In genomic region chr15:36498401-36498800, GRCh38 we compare ENCODE assay signal across 15 cellular contexts.
"Had no signal": no experiment of that assay in that cellular context is flagged by ENCODE, and none has a peak within 500 bp of the region (broad histone marks: within the 10 kb centered on the region; RNA-seq: fewer than 3 reads in every experiment).

No MANE protein-coding gene starts in this region.

- H3K4me1 ChIP-seq: psoas muscle had no signal

- DNase-seq: activated CD4-positive, alpha-beta T cell treated with anti-CD3 and anti-CD28 coated beads, Interleukin-2, amount 50 U/mL, for 48 hours; activated naive CD4-positive, alpha-beta T cell treated with anti-CD3 and anti-CD28 coated beads, Interleukin-2, amount 50 U/mL, for 16 hours; activated T-cell treated with anti-CD3 and anti-CD28 coated beads, Interleukin-2, amount 50 U/mL, for 1 hour; amniotic stem cell; brain microvascular endothelial cell; endodermal cell; left ventricle myocardium inferior; mucosa of descending colon; naive thymus-derived CD8-positive, alpha-beta T cell; occipital lobe; psoas muscle; right lobe of liver; stimulated activated CD4-positive, alpha-beta T cell treated with anti-CD3 and anti-CD28 coated beads, Interleukin-1b, Interleukin-23, amount 100 ng/mL, for 48 hours had no signal

- H3K27me3 ChIP-seq: brain microvascular endothelial cell, right lobe of liver had no signal

- H3K27ac ChIP-seq: brain microvascular endothelial cell, left ventricle myocardium inferior, psoas muscle, right lobe of liver had no signal

- H3K27me3 Mint-ChIP-seq: dendritic cell treated with granulocyte-macrophage colony-stimulating factor and Interleukin-4, amounts not matched to agents 40 ng/mL and 50 ng/mL, for 4 days had no signal

- H3K4me1 Mint-ChIP-seq: naive thymus-derived CD8-positive, alpha-beta T cell had no signal

- H3K36me3 Mint-ChIP-seq: naive thymus-derived CD8-positive, alpha-beta T cell had no signal

- H3K9me3 Mint-ChIP-seq: dendritic cell treated with granulocyte-macrophage colony-stimulating factor and Interleukin-4, amounts not matched to agents 40 ng/mL and 50 ng/mL, for 4 days; endodermal cell; naive thymus-derived CD8-positive, alpha-beta T cell had no signal

- H3K9me3 ChIP-seq: left ventricle myocardium inferior, mucosa of descending colon, psoas muscle, right lobe of liver had no signal

- H3K36me3 ChIP-seq: brain microvascular endothelial cell, left ventricle myocardium inferior, right lobe of liver had no signal

- H3K4me3 ChIP-seq: left ventricle myocardium inferior, mucosa of descending colon, psoas muscle, right lobe of liver had no signal

- FAIRE-seq: keratinocyte had no signal

- H3K4me3 Mint-ChIP-seq: dendritic cell treated with granulocyte-macrophage colony-stimulating factor and Interleukin-4, amounts not matched to agents 40 ng/mL and 50 ng/mL, for 4 days; endodermal cell; naive thymus-derived CD8-positive, alpha-beta T cell had no signal

- H3K27ac Mint-ChIP-seq: dendritic cell treated with granulocyte-macrophage colony-stimulating factor and Interleukin-4, amounts not matched to agents 40 ng/mL and 50 ng/mL, for 4 days; endodermal cell; naive thymus-derived CD8-positive, alpha-beta T cell had no signal
